ENCODE assay signal across 15 cellular contexts in genomic region chr14:101922866-101923265, GRCh38.
"Had no signal": no experiment of that assay in that cellular context is flagged by ENCODE, and none has a peak within 500 bp of the region (broad histone marks: within the 10 kb centered on the region; RNA-seq: fewer than 3 reads in every experiment).

No MANE protein-coding gene starts in this region.

- H3K4me1 Mint-ChIP-seq: activated CD4-positive, alpha-beta T cell treated with anti-CD3 and anti-CD28 coated beads for 36 hours had no signal

- H3K4me3 Mint-ChIP-seq: activated CD4-positive, alpha-beta T cell treated with anti-CD3 and anti-CD28 coated beads for 36 hours; endodermal cell; nephron had no signal

- H3K27me3 Mint-ChIP-seq: activated CD4-positive, alpha-beta T cell treated with anti-CD3 and anti-CD28 coated beads for 36 hours had no signal

- H3K9me3 Mint-ChIP-seq: endodermal cell, nephron had no signal

- DNase-seq: activated CD4-positive, alpha-beta T cell treated with anti-CD3 and anti-CD28 coated beads for 36 hours; activated CD8-positive, alpha-beta memory T cell treated with anti-CD3 and anti-CD28 coated beads for 24 hours; activated gamma-delta T cell treated with Interleukin-2 at 50 U/mL for 16 hours; endodermal cell; mucosa of descending colon; SK-N-SH; stimulated activated CD4-positive, alpha-beta T cell treated with anti-CD3 and anti-CD28 coated beads, Interleukin-2, amount 100 ng/mL, for 24 hours; T-helper 1 cell; thyroid gland; WERI-Rb-1 had no signal

- H3K27ac Mint-ChIP-seq: activated CD4-positive, alpha-beta T cell treated with anti-CD3 and anti-CD28 coated beads for 36 hours; endodermal cell; nephron had no signal

- H3K27ac ChIP-seq: gastroesophageal sphincter, sigmoid colon, thyroid gland, WERI-Rb-1 had no signal

- ATAC-seq: activated CD4-positive, alpha-beta T cell treated with anti-CD3 and anti-CD28 coated beads for 36 hours; gastroesophageal sphincter; left lobe of liver; mucosa of descending colon; Right ventricle myocardium inferior had no signal
